In the genomic region with DNA sequence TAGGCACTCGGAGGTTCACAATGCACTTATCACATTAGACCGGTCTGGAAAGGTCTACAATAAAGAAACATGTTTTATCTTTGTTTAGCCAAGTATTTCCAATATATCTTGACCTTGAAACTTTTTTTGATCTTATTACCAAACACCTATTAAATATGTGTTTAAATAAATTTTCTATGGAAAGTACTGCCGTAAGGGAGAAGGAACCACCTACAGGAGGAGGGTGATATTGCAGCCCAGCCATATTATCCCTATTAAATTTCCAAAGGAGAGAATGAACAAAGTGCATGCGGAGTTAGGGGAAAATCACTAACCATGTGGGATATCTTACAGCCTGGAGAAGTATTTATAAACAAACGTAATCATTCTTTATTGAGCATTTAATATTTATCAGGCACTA, we compare ENCODE assay signal across 10 cellular contexts. TPM values are rescaled to one million over a fixed set of nuclear protein-coding genes. Genes with fewer than 3 reads are reported as not detected.
DNase-seq lines count a peak whose midpoint lies in the region; ATAC-seq and TF ChIP-seq lines count a peak whose summit lies in the region.
"Had no signal": no experiment of that assay in that cellular context is flagged by ENCODE, and none has a peak within 500 bp of the region (broad histone marks: within the 10 kb centered on the region; RNA-seq: fewer than 3 reads in every experiment).

No MANE protein-coding gene starts in this region.

- 51 to 52% methylated on average over 5 of the region's 5 CpGs for WGBS in GM23248 (ENCODE audit: low coverage in 1 of 2, low lambda C conversion rate in 2 of 2, missing lambda C conversion rate in 2 of 2), 2 experiments
- 79 to 91% (median 82%) methylated on average over 5 of the region's 5 CpGs for WGBS in adrenal gland, 4 donors

- no peak overlapping the region for H2AFZ ChIP-seq in GM23248

- H3K4me3 ChIP-seq in AG10803 (ENCODE audit: low read length) (no peak overlapping the region), GM23248 (no peak overlapping the region), adrenal gland (no peak overlapping the region), kidney epithelial cell (ENCODE audit: low read depth, low read length) (no peak overlapping the region)

- TF ChIP-seq POLR2A in adrenal gland (IDR thresholded peaks at IDR 0.05) = no peak

- 0 out of 2 replicates have a peak, but pooled peaks cover under 1% of the 10 kb centered on the region for H3F3A ChIP-seq in GM23248 (ENCODE audit: insufficient read depth)

- no peak overlapping the region for H3K4me2 ChIP-seq in GM23248 (ENCODE audit: unreplicated experiment)

- DNase-seq in AG10803 (ENCODE audit: low read depth) = no peak
- peak; percentile 46 for DNase-seq in GM23248
- DNase-seq in adrenal gland = peak in 2 of 7 donors; percentile 23 to 33
- DNase-seq in kidney epithelial cell (ENCODE audit: low read depth) = no peak
- no peak for DNase-seq in NCI-H2171 treated with DMSO at 0.1 percent for 48 hours (lab: John Stamatoyannopoulos, UW)
- DNase-seq in NCI-H510A (lab: John Stamatoyannopoulos, UW) = no peak
- DNase-seq: COR-L47 had no signal

- H3K9ac ChIP-seq in GM23248 = no peak overlapping the region

- in situ Hi-C loops in GM23248 (cut with MboI) = no loop called here

- ATAC-seq in HG03039 (IDR thresholded peaks at IDR 0.05; ENCODE audit: unreplicated experiment) (no peak), GM21786 (IDR thresholded peaks at IDR 0.05; ENCODE audit: unreplicated experiment) (no peak)

- no peaks in the 10 kb centered on the region for H4K20me1 ChIP-seq in GM23248 (ENCODE audit: insufficient read depth)

- no peaks in the 10 kb centered on the region for H3K9me2 ChIP-seq in GM23248 (ENCODE audit: insufficient read depth)

- TF ChIP-seq CTCF in AG10803 (conservative IDR thresholded peaks at IDR 0.05; ENCODE audit: low read length) = peak; percentile 53
- peak; percentile 38 to 46 (median 41) for TF ChIP-seq CTCF in adrenal gland (IDR thresholded peaks at IDR 0.05)
- TF ChIP-seq CTCF in kidney epithelial cell (IDR thresholded peaks at IDR 0.05; ENCODE audit: insufficient read depth, low read length, poor library complexity, severe bottlenecking) = peak; percentile 53

- H3K9me3 ChIP-seq in GM23248 (ENCODE audit: low read depth) = no peaks in the 10 kb centered on the region
- no peaks in the 10 kb centered on the region for H3K9me3 ChIP-seq in adrenal gland (replicated peaks in 1 of 3)

- peaks cover 6% of the 10 kb centered on the region for H3K27me3 ChIP-seq in GM23248 (replicated peaks; ENCODE audit: insufficient read depth)
- H3K27me3 ChIP-seq in adrenal gland = no peaks in the 10 kb centered on the region
- H3K27me3 ChIP-seq in kidney epithelial cell (ENCODE audit: control insufficient read depth, insufficient read depth, low read length) = peaks cover 11% of the 10 kb centered on the region

- no peaks in the 10 kb centered on the region for H3K36me3 ChIP-seq in GM23248 (ENCODE audit: low read depth)
- H3K36me3 ChIP-seq in adrenal gland (replicated peaks in 1 of 2) = no peaks in the 10 kb centered on the region
- no peaks in the 10 kb centered on the region for H3K36me3 ChIP-seq in kidney epithelial cell (ENCODE audit: control insufficient read depth, insufficient read depth, low read length)

- no peak overlapping the region for H3K27ac ChIP-seq in GM23248
- no peak overlapping the region for H3K27ac ChIP-seq in adrenal gland

- intact Hi-C loops in adrenal gland (cut with DNase I) = no loop called here

- H3K79me2 ChIP-seq in GM23248 (ENCODE audit: insufficient read depth) = no peaks in the 10 kb centered on the region

- no peaks in the 10 kb centered on the region for H3K4me1 ChIP-seq in GM23248 (ENCODE audit: insufficient read depth)
- no peaks in the 10 kb centered on the region for H3K4me1 ChIP-seq in adrenal gland (replicated peaks in 1 of 2)

RNA-seq across cellular contexts. Expression of gene BRINP2, which starts 14.5 kb away (rescaled TPM):
- total RNA-seq in GM23248 (2014; rRNA removed; shearing (Covaris generic)) = not detected in 2 replicates
- 0.06 TPM in 1 of 2 replicates, not detected in the other for polyA plus RNA-seq in GM23248 (2016; fragmentation: Nextera tagmentation; extraction: Ambion mirVana)
- 10 to 100 TPM in 6 of 8 donors, 1 to 10 TPM in 2; 5.6 to 28.2 (median 19.0) TPM for total RNA-seq in adrenal gland
- polyA plus RNA-seq in adrenal gland = 10 to 100 TPM; 14.7 to 22.7 (median 15.9) TPM
- 0.07 TPM in 1 of 2 replicates, not detected in the other for total RNA-seq in kidney epithelial cell
- total RNA-seq: activated CD8-positive, alpha-beta memory T cell treated with anti-CD3 and anti-CD28 coated beads for 36 hours had no signal

RNA-seq across cellular contexts. Expression of gene ASTN1, which starts 20.7 kb away (rescaled TPM):
- total RNA-seq in GM23248 (2014; rRNA removed; shearing (Covaris generic)) = not detected in 2 replicates
- not detected in 2 replicates for polyA plus RNA-seq in GM23248 (2016; fragmentation: Nextera tagmentation; extraction: Ambion mirVana)
- total RNA-seq in adrenal gland = 10 to 100 TPM; 29.1 to 58.6 (median 49.4) TPM
- 10 to 100 TPM in 1 of 3 donors, 1 to 10 TPM in 2; 7.7 to 12.5 (median 8.5) TPM for polyA plus RNA-seq in adrenal gland
- total RNA-seq in kidney epithelial cell = 0.14 and 0.21 TPM in 2 replicates
- total RNA-seq: activated CD8-positive, alpha-beta memory T cell treated with anti-CD3 and anti-CD28 coated beads for 36 hours had no signal

Comparison
In these comparisons a context has a peak if more than half of its experiments do, and no peak if none do; other contexts are left out.
1. RNA of gene ASTN1, which starts 20.7 kb away (total RNA-seq): 29.1 to 58.6 TPM in adrenal gland; 0.14 to 0.21 TPM in kidney epithelial cell and not detected in GM23248; every median in the first group is over 10 times any median in the second.
2. Peak in every context shown above with its lines, with median percentiles within 50 percentile points of each other: CTCF ChIP-seq.